In genomic region chr1:172442404-172442803, GRCh38 we compare ENCODE assay signal across 1 cellular context.
A peak's percentile ranks its signal among the peaks of the same experiment; 100 is the strongest.
TF ChIP-seq lines count a peak whose summit lies in the region.

No MANE protein-coding gene starts in this region.

TF ChIP-seq in K562, 482 proteins besides CTCF, POLR2A, EP300 and RAD21 (continued from another document and continues in another):
- peak; percentile 59; the same call in 1 of the 2 replicates for TF ChIP-seq ZNF395 (CRISPR knock-in tag; IDR thresholded peaks at IDR 0.05)
- no peak for TF ChIP-seq CHD7 (IDR thresholded peaks at IDR 0.05; ENCODE audit: low read depth, low read length)
- TF ChIP-seq ZBTB34 (CRISPR knock-in tag; IDR thresholded peaks at IDR 0.05) = peak; percentile 57; the same call in 1 of the 2 replicates
- no peak for TF ChIP-seq ZBTB26 (CRISPR knock-in tag; IDR thresholded peaks at IDR 0.05)
- TF ChIP-seq ZNF592 (IDR thresholded peaks at IDR 0.05) = 0 out of 2 replicates have a peak, but pooled peaks have one; percentile 17
- TF ChIP-seq NKRF (IDR thresholded peaks at IDR 0.05; ENCODE audit: borderline replicate concordance) = no peak
- TF ChIP-seq LEF1 (IDR thresholded peaks at IDR 0.05) = 0 out of 2 replicates have a peak, but pooled peaks have one; percentile 56
- no peak for TF ChIP-seq PHTF2 (CRISPR knock-in tag; IDR thresholded peaks at IDR 0.05)
- TF ChIP-seq ZHX1 (conservative IDR thresholded peaks at IDR 0.05; ENCODE audit: low read length) = no peak
- TF ChIP-seq MBD1 (CRISPR knock-in tag; IDR thresholded peaks at IDR 0.05) = no peak
- 0 out of 2 replicates have a peak, but pooled peaks have one; percentile 35 for TF ChIP-seq BHLHE40 (IDR thresholded peaks at IDR 0.05; ENCODE audit: low read length)
- TF ChIP-seq E4F1 (CRISPR knock-in tag; IDR thresholded peaks at IDR 0.05; ENCODE audit: borderline replicate concordance) = no peak
- TF ChIP-seq CAMTA2 (CRISPR knock-in tag; conservative IDR thresholded peaks at IDR 0.05) = no peak
- TF ChIP-seq RBM14 (IDR thresholded peaks at IDR 0.05; ENCODE audit: borderline replicate concordance, insufficient read depth, low read depth, low read length) = no peak
